Comparison of ENCODE assay signal across 31 cellular contexts in genomic region chr4:25290490-25291067, GRCh38. TPM values are rescaled to one million over a fixed set of nuclear protein-coding genes. Genes with fewer than 3 reads are reported as not detected.
DNase-seq lines count a peak whose midpoint lies in the region; ATAC-seq, FAIRE-seq and TF ChIP-seq lines count a peak whose summit lies in the region.
"Had no signal": no experiment of that assay in that cellular context is flagged by ENCODE, and none has a peak within 500 bp of the region (broad histone marks: within the 10 kb centered on the region; RNA-seq: fewer than 3 reads in every experiment).

No MANE protein-coding gene starts in this region.

- H3K36me3 ChIP-seq in H1 (ENCODE audit: control insufficient read depth in 2 of 4, insufficient read depth in 4 of 4, low read length in 3 of 4) (no peaks in the 10 kb centered on the region), mesendoderm (ENCODE audit: control insufficient read depth, insufficient read depth, low read length) (no peaks in the 10 kb centered on the region)
- H3K36me3 ChIP-seq: gastroesophageal sphincter, left lung, tibial artery had no signal

- no peak for TF ChIP-seq RAD21 in H1 (IDR thresholded peaks at IDR 0.05 in 1 of 2, conservative IDR thresholded peaks at IDR 0.05 in 1 of 2; ENCODE audit: low read depth in 2 of 2, low read length in 2 of 2)

- no peak overlapping the region for H3K4me2 ChIP-seq in H1 (ENCODE audit: insufficient read depth in 1 of 2, low read depth in 2 of 2, low read length in 2 of 2)
- H3K4me2 ChIP-seq in mesendoderm (ENCODE audit: low read length): no peak overlapping the region

- no peak overlapping the region for H3K14ac ChIP-seq in H1 (ENCODE audit: insufficient read length)

- H2BK12ac ChIP-seq in H1 (ENCODE audit: low read depth, low read length): no peak overlapping the region

- H3K23ac ChIP-seq in H1 (ENCODE audit: insufficient read length): no peak overlapping the region
- H3K23ac ChIP-seq in mesendoderm (ENCODE audit: low read length): no peak overlapping the region

- POLR2A ChIA-PET in H1 (lab: Charles Lee; ENCODE audit: partially characterized antibody): no interaction called here

- no peak overlapping the region for H2BK20ac ChIP-seq in H1 (ENCODE audit: low read length)

- H3K56ac ChIP-seq in H1 (replicated peaks; ENCODE audit: insufficient read length, low read depth, low read length) (no peak overlapping the region), mesendoderm (ENCODE audit: low read length) (no peak overlapping the region)

- TF ChIP-seq POLR2A in H1 (IDR thresholded peaks at IDR 0.05; ENCODE audit: control extremely low read depth in 1 of 2, low read depth in 2 of 2, low read length in 2 of 2): no peak

- H2BK5ac ChIP-seq in H1 (ENCODE audit: low read depth, low read length) (no peak overlapping the region), mesendoderm (ENCODE audit: low read length) (no peak overlapping the region)

- peaks cover 0 to 3% (median 0%) of the 10 kb centered on the region in 4 experiments; a peak in 2 of 7 replicates for H3K4me1 ChIP-seq in H1 (replicated peaks in 1 of 4; ENCODE audit: control insufficient read depth in 3 of 4, insufficient read depth in 4 of 4, low read length in 3 of 4)
- H3K4me1 ChIP-seq in mesendoderm (ENCODE audit: control insufficient read depth, low read depth, low read length): no peaks in the 10 kb centered on the region
- H3K4me1 ChIP-seq: gastroesophageal sphincter, left lung, tibial artery had no signal

- H3K79me2 ChIP-seq in H1 (ENCODE audit: control insufficient read depth in 1 of 2, insufficient read depth in 2 of 2, low read length in 2 of 2) (no peaks in the 10 kb centered on the region), mesendoderm (ENCODE audit: control insufficient read depth, insufficient read depth, low read length) (no peaks in the 10 kb centered on the region)

- ATAC-seq in GM18517 (IDR thresholded peaks at IDR 0.05; ENCODE audit: unreplicated experiment): no peak
- ATAC-seq in HG02798 (IDR thresholded peaks at IDR 0.05; ENCODE audit: poor library complexity, unreplicated experiment): no peak
- ATAC-seq: activated CD4-positive, CD25-positive, alpha-beta regulatory T cell treated with anti-CD3 and anti-CD28 coated beads, Interleukin-2, amount 50 U/mL, for 24 hours; gastroesophageal sphincter; left lung; sciatic nerve had no signal

- H2BK120ac ChIP-seq in H1 (replicated peaks; ENCODE audit: low read depth, low read length) (no peak overlapping the region), mesendoderm (ENCODE audit: low read depth, low read length) (no peak overlapping the region)

- no peaks in the 10 kb centered on the region for H3K27me3 ChIP-seq in H1 (replicated peaks in 1 of 4; ENCODE audit: control insufficient read depth in 3 of 4, extremely low read depth in 1 of 4, insufficient read depth in 3 of 4, low read length in 3 of 4)
- no peaks in the 10 kb centered on the region for H3K27me3 ChIP-seq in mesendoderm (ENCODE audit: insufficient read depth, low read length, poor library complexity)
- H3K27me3 ChIP-seq: left lung, tibial artery had no signal

- H2BK15ac ChIP-seq in H1 (ENCODE audit: low read length): no peak overlapping the region
- no peak overlapping the region for H2BK15ac ChIP-seq in mesendoderm (replicated peaks; ENCODE audit: low read depth)

- no peaks in the 10 kb centered on the region for H3K23me2 ChIP-seq in H1 (ENCODE audit: low read depth, low read length)

- no peak overlapping the region for H3K18ac ChIP-seq in H1 (ENCODE audit: extremely low read depth, low read length)
- no peak overlapping the region for H3K18ac ChIP-seq in mesendoderm (ENCODE audit: low read length)

- DNase-seq in A172 (ENCODE audit: low spot score): peak; percentile 10
- DNase-seq in LHCN-M2 (ENCODE audit: low read depth): peak; percentile 31
- no peak for DNase-seq in H1 (ENCODE audit: low read depth in 1 of 2, low spot score in 2 of 2)
- peak; percentile 65 for DNase-seq in mesendoderm
- no peak for DNase-seq in stimulated activated naive CD4-positive, alpha-beta T cell treated with Interleukin-2 at 50 U/mL for 16 hours (lab: John Stamatoyannopoulos, UW)
- no peak for DNase-seq in activated effector memory CD4-positive, alpha-beta T cell treated with Interleukin-2 at 50 U/mL for 16 hours
- DNase-seq: activated CD4-positive, alpha-beta T cell treated with anti-CD3 and anti-CD28 coated beads, Interleukin-2, amount 50 U/mL, for 48 hours; activated naive CD4-positive, alpha-beta T cell treated with Interleukin-2 at 50 U/mL for 16 hours; activated T-cell treated with anti-CD3 and anti-CD28 coated beads, Interleukin-2, amount 50 U/mL, for 72 hours; AML-193; CD4-positive, alpha-beta T cell; H9; Karpas-422; left lung; mesenchymal stem cell; NCI-H1436; NCI-H2081 treated with DMSO at 0.1 percent for 48 hours; NCI-H774; RPMI8226; stimulated activated CD4-positive, alpha-beta T cell treated with anti-CD3 and anti-CD28 coated beads, Interleukin-4, amount 100 ng/mL, for 1 hour; T-helper 1 cell; tibial artery had no signal

- H2AK5ac ChIP-seq in H1 (ENCODE audit: low read depth, low read length) (no peak overlapping the region), mesendoderm (ENCODE audit: low read length) (no peak overlapping the region)

- TF ChIP-seq CTCF in H1 (IDR thresholded peaks at IDR 0.05; ENCODE audit: control extremely low read depth in 1 of 3, insufficient read depth in 1 of 3, low read depth in 1 of 3, low read length in 3 of 3): no peak

- CTCF ChIA-PET in H1 (lab: Charles Lee; ENCODE audit: partially characterized antibody): interaction anchor here (1.3 to 3.2 kb wide), 3 partner anchors 10 to 111 kb away, joined by 5 to 15 read pairs (median 6); partner anchors contain the start of gene ZCCHC4

- H3K9ac ChIP-seq in H1 (replicated peaks in 1 of 4; ENCODE audit: extremely low read depth in 1 of 4, low read depth in 3 of 4, low read length in 3 of 4) (no peak overlapping the region), mesendoderm (ENCODE audit: low read length) (no peak overlapping the region)

- no peak overlapping the region for H4K91ac ChIP-seq in H1 (replicated peaks; ENCODE audit: insufficient read length, low read length)

- FAIRE-seq in H1 (lab: Jason Lieb, UNC): no peak
- FAIRE-seq: D721Med, endothelial cell of umbilical vein, GM18507, TTC549 had no signal

- no peak overlapping the region for H3K27ac ChIP-seq in H1 (ENCODE audit: low read depth, low read length)
- no peak overlapping the region for H3K27ac ChIP-seq in mesendoderm (ENCODE audit: low read depth, low read length)
- H3K27ac ChIP-seq: gastroesophageal sphincter, left lung, tibial artery had no signal

- H3K4ac ChIP-seq in H1 (replicated peaks; ENCODE audit: insufficient read length, low read depth, low read length): no peak overlapping the region
- peak overlapping the region; percentile 11 for H3K4ac ChIP-seq in mesendoderm (ENCODE audit: low read depth, low read length)

- H4K8ac ChIP-seq in H1 (ENCODE audit: extremely low read depth, insufficient read depth, low read length): no peak overlapping the region
- H4K8ac ChIP-seq in mesendoderm (ENCODE audit: low read depth, low read length): no peak overlapping the region

- WGBS in H1 (ENCODE audit: extremely low coverage in 1 of 2, insufficient coverage in 1 of 2, insufficient read length in 1 of 2, insufficient replicate concordance in 2 of 2, low coverage in 1 of 2, low lambda C conversion rate in 2 of 2, missing lambda C conversion rate in 1 of 2), 2 experiments: 90% methylated on average over 11 of the region's 11 CpGs; no CpG with 5 or more reads in 1 of the 2 experiments
- no CpG with 5 or more reads among the region's 11 CpGs for WGBS in mesendoderm (ENCODE audit: extremely low coverage, insufficient coverage, low lambda C conversion rate)

- H3K4me3 ChIP-seq in H1 (ENCODE audit: extremely low read depth in 1 of 4, insufficient read depth in 2 of 4, low read depth in 3 of 4, low read length in 4 of 4) (no peak overlapping the region), mesendoderm (ENCODE audit: low read length) (no peak overlapping the region)
- H3K4me3 ChIP-seq: gastroesophageal sphincter, left lung, tibial artery had no signal

- H4K5ac ChIP-seq in H1 (ENCODE audit: insufficient read length, low read depth, low read length) (no peak overlapping the region), mesendoderm (ENCODE audit: low read length) (no peak overlapping the region)

- H2AFZ ChIP-seq in H1 (ENCODE audit: low read length): peak overlapping the region; percentile 67; the same call in 1 of the 2 replicates

- H3K79me1 ChIP-seq in H1 (ENCODE audit: low read depth, low read length) (no peaks in the 10 kb centered on the region), mesendoderm (ENCODE audit: low read length) (no peaks in the 10 kb centered on the region)

- H3K9me3 ChIP-seq in H1 (ENCODE audit: insufficient read depth in 2 of 2, low read depth in 1 of 2, low read length in 1 of 2): no peaks in the 10 kb centered on the region
- H3K9me3 ChIP-seq: tibial artery had no signal

- no peak for TF ChIP-seq EP300 in H1 (IDR thresholded peaks at IDR 0.05; ENCODE audit: borderline replicate concordance in 1 of 2, low read depth in 2 of 2, low read length in 2 of 2)

- no peaks in the 10 kb centered on the region for H4K20me1 ChIP-seq in H1 (replicated peaks in 1 of 2; ENCODE audit: control insufficient read depth in 1 of 2, insufficient read depth in 2 of 2, low read length in 2 of 2)

RNA-seq across cellular contexts. Expression of gene ZCCHC4, which starts 22.0 kb away (rescaled TPM):
- 9.8 and 13.7 TPM in 2 replicates for total RNA-seq in A172 (2014; rRNA removed; shearing (Covaris generic))
- 14.8 and 16.9 TPM in 2 replicates for total RNA-seq in LHCN-M2 (2014; rRNA removed)
- 3.9 TPM for polyA plus RNA-seq in LHCN-M2 (2012)
- total RNA-seq in H1 (2021; fragmentation: NEBNext Ultra II Directional; extraction: Animal tissue kit (Norgen Biotek cat#: 25700)): 10.8 and 12.5 TPM in 2 replicates
- 7.4 and 9.8 TPM in 2 replicates for polyA plus RNA-seq in H1 (2011; rRNA removed)
- 9.4 TPM for polyA plus RNA-seq in H1 (2011; cell fraction: cytosol; rRNA removed)
- 9.8 TPM for polyA plus RNA-seq in H1 (2011; cell fraction: nucleus; rRNA removed)
- 5.8 to 9.4 TPM (median 7.3 TPM) in 4 replicates for polyA plus RNA-seq in H1 (2012, experiment 1 of 2)
- polyA plus RNA-seq in H1 (2012, experiment 2 of 2): 1.2 TPM
- polyA plus RNA-seq in H1 (2013, experiment 1 of 2): 9.4 TPM
- 7.6 TPM for polyA plus RNA-seq in H1 (2013, experiment 2 of 2)
- polyA minus RNA-seq in H1 (2011; rRNA and poly(A)+ RNA removed): 12.6 and 13.6 TPM in 2 replicates
- 8.2 TPM for polyA minus RNA-seq in H1 (2011; cell fraction: cytosol; rRNA and poly(A)+ RNA removed)
- 32.8 TPM for polyA minus RNA-seq in H1 (2011; cell fraction: nucleus; rRNA and poly(A)+ RNA removed)
- 7.1 TPM for polyA plus RNA-seq in mesendoderm (2013, experiment 1 of 2)
- polyA plus RNA-seq in mesendoderm (2013, experiment 2 of 2): 7.2 TPM

RNA-seq across cellular contexts. Expression of gene PI4K2B, which starts 56.7 kb away (rescaled TPM):
- 46.1 and 48.0 TPM in 2 replicates for total RNA-seq in A172 (2014; rRNA removed; shearing (Covaris generic))
- total RNA-seq in LHCN-M2 (2014; rRNA removed): 44.3 and 45.7 TPM in 2 replicates
- polyA plus RNA-seq in LHCN-M2 (2012): 8.4 TPM
- total RNA-seq in H1 (2021; fragmentation: NEBNext Ultra II Directional; extraction: Animal tissue kit (Norgen Biotek cat#: 25700)): 15.8 and 16.2 TPM in 2 replicates
- polyA plus RNA-seq in H1 (2011; rRNA removed): 2.2 and 3.0 TPM in 2 replicates
- 6.2 TPM for polyA plus RNA-seq in H1 (2011; cell fraction: cytosol; rRNA removed)
- 2.3 TPM for polyA plus RNA-seq in H1 (2011; cell fraction: nucleus; rRNA removed)
- polyA plus RNA-seq in H1 (2012, experiment 1 of 2): 3.1 to 6.9 TPM (median 3.8 TPM) in 4 replicates
- 1.3 TPM for polyA plus RNA-seq in H1 (2012, experiment 2 of 2)
- polyA plus RNA-seq in H1 (2013, experiment 1 of 2): 8.0 TPM
- 8.0 TPM for polyA plus RNA-seq in H1 (2013, experiment 2 of 2)
- 2.4 and 2.6 TPM in 2 replicates for polyA minus RNA-seq in H1 (2011; rRNA and poly(A)+ RNA removed)
- 4.3 TPM for polyA minus RNA-seq in H1 (2011; cell fraction: cytosol; rRNA and poly(A)+ RNA removed)
- polyA minus RNA-seq in H1 (2011; cell fraction: nucleus; rRNA and poly(A)+ RNA removed): 5.1 TPM
- polyA plus RNA-seq in mesendoderm (2013, experiment 1 of 2): 11.6 TPM
- polyA plus RNA-seq in mesendoderm (2013, experiment 2 of 2): 11.5 TPM

Comparison
In these comparisons a context has a peak if more than half of its experiments do, and no peak if none do; other contexts are left out.
1. DNase-seq: peak in A172 (single experiment), LHCN-M2 (single experiment) and mesendoderm (single experiment); none in H1 (0 of 2), stimulated activated naive CD4-positive, alpha-beta T cell treated with Interleukin-2 at 50 U/mL for 16 hours (single experiment) and activated effector memory CD4-positive, alpha-beta T cell treated with Interleukin-2 at 50 U/mL for 16 hours (single experiment).